ENCODE assay signal across 1 cellular context in genomic region chr5:172832383-172833315, GRCh38.
TF ChIP-seq lines count a peak whose summit lies in the region.

No MANE protein-coding gene starts in this region.

TF ChIP-seq in HepG2, 621 proteins besides CTCF, POLR2A, EP300 and RAD21 (continued from another document and continues in another):
- TF ChIP-seq, protein P1, sequence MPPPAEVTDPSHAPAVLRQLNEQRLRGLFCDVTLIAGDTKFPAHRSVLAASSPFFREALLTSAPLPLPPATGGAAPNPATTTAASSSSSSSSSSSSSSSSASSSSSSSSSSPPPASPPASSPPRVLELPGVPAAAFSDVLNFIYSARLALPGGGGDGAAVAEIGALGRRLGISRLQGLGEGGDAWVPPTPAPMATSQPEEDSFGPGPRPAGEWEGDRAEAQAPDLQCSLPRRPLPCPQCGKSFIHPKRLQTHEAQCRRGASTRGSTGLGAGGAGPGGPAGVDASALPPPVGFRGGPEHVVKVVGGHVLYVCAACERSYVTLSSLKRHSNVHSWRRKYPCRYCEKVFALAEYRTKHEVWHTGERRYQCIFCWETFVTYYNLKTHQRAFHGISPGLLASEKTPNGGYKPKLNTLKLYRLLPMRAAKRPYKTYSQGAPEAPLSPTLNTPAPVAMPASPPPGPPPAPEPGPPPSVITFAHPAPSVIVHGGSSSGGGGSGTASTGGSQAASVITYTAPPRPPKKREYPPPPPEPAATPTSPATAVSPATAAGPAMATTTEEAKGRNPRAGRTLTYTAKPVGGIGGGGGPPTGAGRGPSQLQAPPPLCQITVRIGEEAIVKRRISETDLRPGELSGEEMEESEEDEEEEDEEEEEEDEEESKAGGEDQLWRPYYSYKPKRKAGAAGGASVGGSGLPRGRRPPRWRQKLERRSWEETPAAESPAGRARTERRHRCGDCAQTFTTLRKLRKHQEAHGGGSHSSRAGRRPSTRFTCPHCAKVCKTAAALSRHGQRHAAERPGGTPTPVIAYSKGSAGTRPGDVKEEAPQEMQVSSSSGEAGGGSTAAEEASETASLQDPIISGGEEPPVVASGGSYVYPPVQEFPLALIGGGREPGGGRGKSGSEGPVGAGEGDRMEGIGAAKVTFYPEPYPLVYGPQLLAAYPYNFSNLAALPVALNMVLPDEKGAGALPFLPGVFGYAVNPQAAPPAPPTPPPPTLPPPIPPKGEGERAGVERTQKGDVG (CRISPR knock-in tag; IDR thresholded peaks at IDR 0.05; ENCODE audit: borderline replicate concordance) = no peak
- no peak for TF ChIP-seq FOXO1 (CRISPR knock-in tag; IDR thresholded peaks at IDR 0.05)
- peak; percentile 51; the same call in 1 of the 2 replicates for TF ChIP-seq ZNF329 (CRISPR knock-in tag; IDR thresholded peaks at IDR 0.05; ENCODE audit: low read depth)
- peak; percentile 59; the same call in 1 of the 2 replicates for TF ChIP-seq ZNF746 (CRISPR knock-in tag; IDR thresholded peaks at IDR 0.05)
- TF ChIP-seq STAG1 (CRISPR knock-in tag; IDR thresholded peaks at IDR 0.05) = peak; percentile 24; the same call in 1 of the 2 replicates
- TF ChIP-seq IRX3 (CRISPR knock-in tag; IDR thresholded peaks at IDR 0.05; ENCODE audit: borderline replicate concordance, low read depth) = no peak
- peak; percentile 36; the same call in 1 of the 2 replicates for TF ChIP-seq YEATS2 (CRISPR knock-in tag; IDR thresholded peaks at IDR 0.05; ENCODE audit: borderline replicate concordance)
- TF ChIP-seq SKI (IDR thresholded peaks at IDR 0.05; ENCODE audit: partially characterized antibody) = no peak
- no peak for TF ChIP-seq ZNF841 (CRISPR knock-in tag; IDR thresholded peaks at IDR 0.05; ENCODE audit: borderline replicate concordance)
- TF ChIP-seq ZNF747 (CRISPR knock-in tag; IDR thresholded peaks at IDR 0.05; ENCODE audit: borderline replicate concordance) = 0 out of 2 replicates have a peak, but pooled peaks have one; percentile 29
- TF ChIP-seq, protein P2, sequence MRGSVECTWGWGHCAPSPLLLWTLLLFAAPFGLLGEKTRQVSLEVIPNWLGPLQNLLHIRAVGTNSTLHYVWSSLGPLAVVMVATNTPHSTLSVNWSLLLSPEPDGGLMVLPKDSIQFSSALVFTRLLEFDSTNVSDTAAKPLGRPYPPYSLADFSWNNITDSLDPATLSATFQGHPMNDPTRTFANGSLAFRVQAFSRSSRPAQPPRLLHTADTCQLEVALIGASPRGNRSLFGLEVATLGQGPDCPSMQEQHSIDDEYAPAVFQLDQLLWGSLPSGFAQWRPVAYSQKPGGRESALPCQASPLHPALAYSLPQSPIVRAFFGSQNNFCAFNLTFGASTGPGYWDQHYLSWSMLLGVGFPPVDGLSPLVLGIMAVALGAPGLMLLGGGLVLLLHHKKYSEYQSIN (CRISPR knock-in tag; IDR thresholded peaks at IDR 0.05; ENCODE audit: borderline replicate concordance) = no peak
- TF ChIP-seq, protein P3, sequence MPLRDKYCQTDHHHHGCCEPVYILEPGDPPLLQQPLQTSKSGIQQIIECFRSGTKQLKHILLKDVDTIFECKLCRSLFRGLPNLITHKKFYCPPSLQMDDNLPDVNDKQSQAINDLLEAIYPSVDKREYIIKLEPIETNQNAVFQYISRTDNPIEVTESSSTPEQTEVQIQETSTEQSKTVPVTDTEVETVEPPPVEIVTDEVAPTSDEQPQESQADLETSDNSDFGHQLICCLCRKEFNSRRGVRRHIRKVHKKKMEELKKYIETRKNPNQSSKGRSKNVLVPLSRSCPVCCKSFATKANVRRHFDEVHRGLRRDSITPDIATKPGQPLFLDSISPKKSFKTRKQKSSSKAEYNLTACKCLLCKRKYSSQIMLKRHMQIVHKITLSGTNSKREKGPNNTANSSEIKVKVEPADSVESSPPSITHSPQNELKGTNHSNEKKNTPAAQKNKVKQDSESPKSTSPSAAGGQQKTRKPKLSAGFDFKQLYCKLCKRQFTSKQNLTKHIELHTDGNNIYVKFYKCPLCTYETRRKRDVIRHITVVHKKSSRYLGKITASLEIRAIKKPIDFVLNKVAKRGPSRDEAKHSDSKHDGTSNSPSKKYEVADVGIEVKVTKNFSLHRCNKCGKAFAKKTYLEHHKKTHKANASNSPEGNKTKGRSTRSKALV (CRISPR knock-in tag; IDR thresholded peaks at IDR 0.05) = no peak
- peak; percentile 69; the same call in 1 of the 2 replicates for TF ChIP-seq ZNF572 (CRISPR knock-in tag; IDR thresholded peaks at IDR 0.05)
- TF ChIP-seq ZNF224 (CRISPR knock-in tag; IDR thresholded peaks at IDR 0.05) = no peak
- TF ChIP-seq LCORL (IDR thresholded peaks at IDR 0.05) = no peak
- peak; percentile 63 for TF ChIP-seq LCORL (CRISPR knock-in tag; IDR thresholded peaks at IDR 0.05)
- TF ChIP-seq ZNF709 (CRISPR knock-in tag; IDR thresholded peaks at IDR 0.05) = 0 out of 2 replicates have a peak, but pooled peaks have one; percentile 25
- no peak; the same call in 1 of the 2 replicates for TF ChIP-seq ZNF567 (CRISPR knock-in tag; IDR thresholded peaks at IDR 0.05; ENCODE audit: borderline replicate concordance)
- TF ChIP-seq ZSCAN29 (CRISPR knock-in tag; conservative IDR thresholded peaks at IDR 0.05) = no peak
- 0 out of 2 replicates have a peak, but pooled peaks have one; percentile 39 for TF ChIP-seq SMAD3 (CRISPR knock-in tag; IDR thresholded peaks at IDR 0.05)
- no peak for TF ChIP-seq KLF16 (CRISPR knock-in tag; IDR thresholded peaks at IDR 0.05)
- no peak for TF ChIP-seq KDM1A (CRISPR knock-in tag; IDR thresholded peaks at IDR 0.05)
- TF ChIP-seq FOXC1 (CRISPR knock-in tag; IDR thresholded peaks at IDR 0.05; ENCODE audit: borderline replicate concordance) = peak; percentile 13; the same call in 1 of the 2 replicates
- TF ChIP-seq ZNF816 (CRISPR knock-in tag; IDR thresholded peaks at IDR 0.05; ENCODE audit: borderline replicate concordance) = no peak
- peak; percentile 48; the same call in 1 of the 2 replicates for TF ChIP-seq RXRA (CRISPR knock-in tag; IDR thresholded peaks at IDR 0.05)
- TF ChIP-seq KMT2B (CRISPR knock-in tag; IDR thresholded peaks at IDR 0.05) = no peak
- no peak for TF ChIP-seq ZNF510 (CRISPR knock-in tag; IDR thresholded peaks at IDR 0.05; ENCODE audit: low read depth)
- no peak for TF ChIP-seq CBX5 (CRISPR knock-in tag; IDR thresholded peaks at IDR 0.05; ENCODE audit: borderline replicate concordance)
- TF ChIP-seq, protein P4, sequence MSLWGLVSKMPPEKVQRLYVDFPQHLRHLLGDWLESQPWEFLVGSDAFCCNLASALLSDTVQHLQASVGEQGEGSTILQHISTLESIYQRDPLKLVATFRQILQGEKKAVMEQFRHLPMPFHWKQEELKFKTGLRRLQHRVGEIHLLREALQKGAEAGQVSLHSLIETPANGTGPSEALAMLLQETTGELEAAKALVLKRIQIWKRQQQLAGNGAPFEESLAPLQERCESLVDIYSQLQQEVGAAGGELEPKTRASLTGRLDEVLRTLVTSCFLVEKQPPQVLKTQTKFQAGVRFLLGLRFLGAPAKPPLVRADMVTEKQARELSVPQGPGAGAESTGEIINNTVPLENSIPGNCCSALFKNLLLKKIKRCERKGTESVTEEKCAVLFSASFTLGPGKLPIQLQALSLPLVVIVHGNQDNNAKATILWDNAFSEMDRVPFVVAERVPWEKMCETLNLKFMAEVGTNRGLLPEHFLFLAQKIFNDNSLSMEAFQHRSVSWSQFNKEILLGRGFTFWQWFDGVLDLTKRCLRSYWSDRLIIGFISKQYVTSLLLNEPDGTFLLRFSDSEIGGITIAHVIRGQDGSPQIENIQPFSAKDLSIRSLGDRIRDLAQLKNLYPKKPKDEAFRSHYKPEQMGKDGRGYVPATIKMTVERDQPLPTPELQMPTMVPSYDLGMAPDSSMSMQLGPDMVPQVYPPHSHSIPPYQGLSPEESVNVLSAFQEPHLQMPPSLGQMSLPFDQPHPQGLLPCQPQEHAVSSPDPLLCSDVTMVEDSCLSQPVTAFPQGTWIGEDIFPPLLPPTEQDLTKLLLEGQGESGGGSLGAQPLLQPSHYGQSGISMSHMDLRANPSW (CRISPR knock-in tag; IDR thresholded peaks at IDR 0.05; ENCODE audit: borderline replicate concordance) = no peak
- peak; percentile 55; the same call in 1 of the 2 replicates for TF ChIP-seq HMG20A (CRISPR knock-in tag; IDR thresholded peaks at IDR 0.05; ENCODE audit: borderline replicate concordance)
- peak; percentile 56; the same call in 1 of the 2 replicates for TF ChIP-seq NR2C2 (CRISPR knock-in tag; IDR thresholded peaks at IDR 0.05; ENCODE audit: borderline replicate concordance)
- TF ChIP-seq ZNF788 (CRISPR knock-in tag; IDR thresholded peaks at IDR 0.05; ENCODE audit: borderline replicate concordance) = peak; percentile 31; the same call in 1 of the 2 replicates
- peak; percentile 60 for TF ChIP-seq FOXA3 (CRISPR knock-in tag; IDR thresholded peaks at IDR 0.05)
- TF ChIP-seq NR1H2 (CRISPR knock-in tag; IDR thresholded peaks at IDR 0.05; ENCODE audit: borderline replicate concordance, low read depth) = no peak
- TF ChIP-seq ARID5B (CRISPR knock-in tag; IDR thresholded peaks at IDR 0.05) = peak; percentile 82
- no peak for TF ChIP-seq ARNT (IDR thresholded peaks at IDR 0.05)
- 0 out of 2 replicates have a peak, but pooled peaks have one; percentile 30 for TF ChIP-seq ZNF784 (CRISPR knock-in tag; IDR thresholded peaks at IDR 0.05; ENCODE audit: borderline replicate concordance)
- no peak for TF ChIP-seq ZHX1 (CRISPR knock-in tag; IDR thresholded peaks at IDR 0.05; ENCODE audit: low read depth)
- TF ChIP-seq SIN3B (IDR thresholded peaks at IDR 0.05; ENCODE audit: low read length) = no peak
- TF ChIP-seq HNF4A (CRISPR knock-in tag; IDR thresholded peaks at IDR 0.05) = peak; percentile 93
- no peak for TF ChIP-seq ZNF253 (CRISPR knock-in tag; IDR thresholded peaks at IDR 0.05; ENCODE audit: borderline replicate concordance)
- TF ChIP-seq TEAD3 (CRISPR knock-in tag; optimal IDR thresholded peaks at IDR 0.05; ENCODE audit: borderline replicate concordance) = peak; percentile 58
- TF ChIP-seq GZF1 (CRISPR knock-in tag; IDR thresholded peaks at IDR 0.05) = 0 out of 2 replicates have a peak, but pooled peaks have one; percentile 27
- TF ChIP-seq ZBTB46 (CRISPR knock-in tag; IDR thresholded peaks at IDR 0.05; ENCODE audit: borderline replicate concordance) = no peak
- TF ChIP-seq NKX3-1 (CRISPR knock-in tag; IDR thresholded peaks at IDR 0.05) = no peak
- TF ChIP-seq CCAR2 (optimal IDR thresholded peaks at IDR 0.05; ENCODE audit: low read depth, low read length) = no peak
- no peak for TF ChIP-seq ZFP90 (CRISPR knock-in tag; IDR thresholded peaks at IDR 0.05; ENCODE audit: borderline replicate concordance)
